18 cellular contexts compared by ENCODE assay signal in genomic region chr11:113818426-113818825, GRCh38. TPM values are rescaled to one million over a fixed set of nuclear protein-coding genes. Genes with fewer than 3 reads are reported as not detected.
DNase-seq lines count a peak whose midpoint lies in the region; ATAC-seq and TF ChIP-seq lines count a peak whose summit lies in the region.
"Had no signal": no experiment of that assay in that cellular context is flagged by ENCODE, and none has a peak within 500 bp of the region (broad histone marks: within the 10 kb centered on the region; RNA-seq: fewer than 3 reads in every experiment).

No MANE protein-coding gene starts in this region.

- no peak for TF ChIP-seq CTCF in epithelial cell of esophagus (IDR thresholded peaks at IDR 0.05; ENCODE audit: insufficient read depth, low read depth, low read length, missing control alignments)

- no peak overlapping the region for H3K4me3 ChIP-seq in epithelial cell of esophagus (ENCODE audit: low read length)
- H3K4me3 ChIP-seq: BLaER1 treated with 17β-estradiol and CSF1 and Interleukin-3, amounts not matched to agents 10 nM and 100 nM; SJSA1 had no signal

- DNase-seq in A172 (ENCODE audit: low spot score) (peak; percentile 3), NCI-H226 (peak; percentile 24), epithelial cell of esophagus (ENCODE audit: low read depth) (peak; percentile 55), iris pigment epithelial cell (ENCODE audit: low read depth) (peak; percentile 12), GM19240 (ENCODE audit: insufficient read length, low spot score) (no peak), NCI-H446 treated with DMSO at 0.1 percent for 48 hours (lab: John Stamatoyannopoulos, UW) (no peak)
- DNase-seq: CD8-positive, alpha-beta memory T cell; GF-D8; NCI-H1436 treated with DMSO at 0.1 percent for 48 hours; NCI-H2029 treated with DMSO at 0.1 percent for 48 hours; NCI-H2171 treated with DMSO at 0.1 percent for 48 hours; NCI-H510A; NCI-H774 had no signal

- ATAC-seq in HG03571 (IDR thresholded peaks at IDR 0.05; ENCODE audit: unreplicated experiment), result no peak
- ATAC-seq in HG03135 (IDR thresholded peaks at IDR 0.05; ENCODE audit: unreplicated experiment), result no peak

RNA-seq across cellular contexts. Expression of gene CLDN25, which starts 38.8 kb away (rescaled TPM):
- not detected in 2 replicates for total RNA-seq in A172 (2014; rRNA removed; shearing (Covaris generic))
- total RNA-seq: CD8-positive, alpha-beta memory T cell; HT-29; SJSA1 had no signal

RNA-seq across cellular contexts. Expression of gene ZW10, which starts 44.9 kb away (rescaled TPM):
- 23.6 and 28.8 TPM in 2 replicates for total RNA-seq in A172 (2014; rRNA removed; shearing (Covaris generic))

RNA-seq across cellular contexts. Expression of gene USP28, which starts 56.9 kb away (rescaled TPM):
- total RNA-seq in A172 (2014; rRNA removed; shearing (Covaris generic)), result 15.9 and 16.8 TPM in 2 replicates

Comparison
In these comparisons a context has a peak if more than half of its experiments do, and no peak if none do; other contexts are left out.
1. DNase-seq: peak in A172 (single experiment), NCI-H226 (single experiment), epithelial cell of esophagus (single experiment) and iris pigment epithelial cell (single experiment); none in GM19240 (single experiment) and NCI-H446 treated with DMSO at 0.1 percent for 48 hours (single experiment).